Comparison of ENCODE assay signal across 15 cellular contexts in the genomic region with DNA sequence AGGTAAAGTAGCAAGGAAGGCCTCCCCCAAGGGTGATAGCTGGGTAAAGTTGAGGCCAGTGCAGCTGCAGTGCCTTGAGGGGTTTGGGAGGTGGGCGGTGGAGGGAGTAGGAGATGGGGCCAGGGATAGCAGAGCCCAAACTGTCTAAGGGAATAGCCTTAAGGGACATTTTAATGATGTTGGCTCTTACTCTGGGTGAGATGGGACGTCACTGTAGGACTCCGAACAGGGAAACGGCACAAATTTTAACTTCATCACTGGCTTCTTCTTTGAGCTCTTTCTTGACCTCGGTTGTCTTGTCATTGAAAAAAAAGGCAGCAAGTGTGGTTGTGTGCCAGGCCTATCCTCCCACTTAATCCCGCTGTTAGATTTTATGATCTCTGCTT.
DNase-seq lines count a peak whose midpoint lies in the region; ATAC-seq and TF ChIP-seq lines count a peak whose summit lies in the region.
"Had no signal": no experiment of that assay in that cellular context is flagged by ENCODE, and none has a peak within 500 bp of the region (broad histone marks: within the 10 kb centered on the region; RNA-seq: fewer than 3 reads in every experiment).

No MANE protein-coding gene starts in this region.

- H3K36me3 ChIP-seq in mammary epithelial cell (ENCODE audit: insufficient read depth, low read length) (no peaks in the 10 kb centered on the region), PC-9 (ENCODE audit: low read depth) (no peaks in the 10 kb centered on the region), left lung (no peaks in the 10 kb centered on the region), psoas muscle (ENCODE audit: insufficient read depth in 1 of 2, low read depth in 1 of 2) (no peaks in the 10 kb centered on the region)
- H3K36me3 ChIP-seq: BLaER1 had no signal

- H3K4me3 Mint-ChIP-seq in MCF 10A (ENCODE audit: unreplicated experiment), result no peak overlapping the region
- peak overlapping the region; percentile 9 for H3K4me3 Mint-ChIP-seq in osteocyte (ENCODE audit: unreplicated experiment)
- H3K4me3 Mint-ChIP-seq: CD8-positive, alpha-beta memory T cell; IgD-negative memory B cell had no signal

- H3K27me3 Mint-ChIP-seq in MCF 10A (ENCODE audit: insufficient read depth, unreplicated experiment) (no peaks in the 10 kb centered on the region), osteocyte (ENCODE audit: unreplicated experiment) (no peaks in the 10 kb centered on the region)

- H3K9me3 ChIP-seq in mammary epithelial cell (replicated peaks; ENCODE audit: insufficient read depth, low read length) (no peaks in the 10 kb centered on the region), PC-9 (ENCODE audit: insufficient read depth, low read depth) (peaks cover 3% of the 10 kb centered on the region; the same call in 1 of the 2 replicates), left lung (no peaks in the 10 kb centered on the region), psoas muscle (no peaks in the 10 kb centered on the region)
- H3K9me3 ChIP-seq: BLaER1, Caco-2 had no signal

- no peak overlapping the region for H3K4me2 ChIP-seq in mammary epithelial cell (ENCODE audit: insufficient read depth, low read depth, low read length)
- peak overlapping the region; percentile 54; the same call in 1 of the 2 replicates for H3K4me2 ChIP-seq in PC-9
- H3K4me2 ChIP-seq: BLaER1 had no signal

- H3K27ac ChIP-seq in mammary epithelial cell (ENCODE audit: insufficient read depth, low read depth, low read length) (no peak overlapping the region), PC-9 (peak overlapping the region; percentile 51; the same call in 1 of the 2 replicates), left lung (no peak overlapping the region), psoas muscle (no peak overlapping the region)
- H3K27ac ChIP-seq: 22Rv1, BLaER1 had no signal

- CTCF ChIA-PET in mammary epithelial cell (lab: Charles Lee; ENCODE audit: low non-redundant PET) (interaction anchor here (0.7 to 1.5 kb wide), 3 partner anchors 50 to 417 kb away, joined by 3 to 7 read pairs (median 3); no protein-coding TSS in a partner anchor), MCF 10A (lab: Yijun Ruan, JAX) (interaction anchor here (0.6 to 6.3 kb wide), 20 partner anchors 11 to 416 kb away, joined by 3 to 90 read pairs (median 4); no protein-coding TSS in a partner anchor), PC-9 (lab: Charles Lee) (interaction anchor here (0.5 to 3.4 kb wide), 5 partner anchors 9 to 154 kb away, joined by 3 to 31 read pairs (median 5); no protein-coding TSS in a partner anchor)

- POLR2A ChIA-PET in MCF 10A (lab: Yijun Ruan, JAX) (interaction anchor here (0.6 to 2.8 kb wide), 7 partner anchors 10 to 182 kb away, joined by 3 to 10 read pairs (median 3); no protein-coding TSS in a partner anchor), PC-9 (lab: Charles Lee; ENCODE audit: unreplicated experiment) (interaction anchor here (0.7 kb wide), 1 partner anchor 417 kb away, joined by 9 read pairs; no protein-coding TSS in a partner anchor)

- H3K9ac ChIP-seq in mammary epithelial cell (ENCODE audit: insufficient read depth, low read length), result no peak overlapping the region
- H3K9ac ChIP-seq: BLaER1 had no signal

- H3K36me3 Mint-ChIP-seq in MCF 10A (ENCODE audit: insufficient read depth, unreplicated experiment) (no peaks in the 10 kb centered on the region), osteocyte (ENCODE audit: unreplicated experiment) (no peaks in the 10 kb centered on the region)
- H3K36me3 Mint-ChIP-seq: CD8-positive, alpha-beta memory T cell; IgD-negative memory B cell had no signal

- intact Hi-C loops in mammary epithelial cell (cut with micrococcal nuclease) (no loop called here), MCF 10A (cut with micrococcal nuclease) (loop anchor here (2.0 to 5.0 kb wide), 2 partner anchors 128 to 234 kb away; no protein-coding TSS in a partner anchor), PC-9 (cut with micrococcal nuclease; ENCODE audit: unreplicated experiment) (loop anchor here (2.0 to 5.0 kb wide), 3 partner anchors 39 to 294 kb away; no protein-coding TSS in a partner anchor), left lung (cut with DNase I) (loop anchor here in 1 of 2 donors (10.0 kb wide), 1 partner anchor 64 kb away; no protein-coding TSS in a partner anchor), psoas muscle (cut with DNase I) (loop anchor here in 1 of 2 donors (2.0 kb wide), 1 partner anchor 50 kb away; no protein-coding TSS in a partner anchor)

- H3K79me2 ChIP-seq in mammary epithelial cell (ENCODE audit: insufficient read depth, low read length) (no peaks in the 10 kb centered on the region), PC-9 (ENCODE audit: low read depth) (no peaks in the 10 kb centered on the region)

- no peaks in the 10 kb centered on the region for H3K9me2 ChIP-seq in PC-9 (ENCODE audit: insufficient read depth)

- no peak for DNase-seq in mammary epithelial cell
- no peak for DNase-seq in MCF 10A (ENCODE audit: unreplicated experiment)
- DNase-seq in PC-9, result no peak
- no peak for DNase-seq in osteocyte (ENCODE audit: extremely low spot score, unreplicated experiment)
- DNase-seq in NOMO-1 treated with dmso at 0.1 percent for 144 hours (lab: John Stamatoyannopoulos, UW; ENCODE audit: unreplicated experiment), result no peak
- no peak for DNase-seq in left lung
- no peak for DNase-seq in psoas muscle
- DNase-seq: AML-193; Caco-2; CD8-positive, alpha-beta memory T cell; DMS53 had no signal

- H3K4me3 ChIP-seq in mammary epithelial cell (replicated peaks in 1 of 3; ENCODE audit: insufficient read depth in 1 of 3, low read depth in 2 of 3, low read length in 3 of 3) (no peak overlapping the region), PC-9 (no peak overlapping the region), left lung (no peak overlapping the region), psoas muscle (no peak overlapping the region)
- H3K4me3 ChIP-seq: BLaER1 had no signal

- no peaks in the 10 kb centered on the region for H3K27me3 ChIP-seq in mammary epithelial cell (ENCODE audit: insufficient read depth, low read length)
- H3K27me3 ChIP-seq in PC-9 (ENCODE audit: insufficient read depth, low read depth), result no peaks in the 10 kb centered on the region
- H3K27me3 ChIP-seq in left lung, result no peaks in the 10 kb centered on the region
- no peaks in the 10 kb centered on the region for H3K27me3 ChIP-seq in psoas muscle (ENCODE audit: insufficient read depth in 3 of 3, low read length in 2 of 3)
- H3K27me3 ChIP-seq: BLaER1 had no signal

- WGBS in mammary epithelial cell (ENCODE audit: low coverage, missing lambda C conversion rate), result 59% methylated on average over 6 of the region's 6 CpGs
- 65 to 81% (median 81%) methylated on average over 6 of the region's 6 CpGs for WGBS in psoas muscle, 3 donors

- H3K9me3 Mint-ChIP-seq in MCF 10A (ENCODE audit: unreplicated experiment), result no peaks in the 10 kb centered on the region
- no peaks in the 10 kb centered on the region for H3K9me3 Mint-ChIP-seq in osteocyte (ENCODE audit: unreplicated experiment)

- no peak for ATAC-seq in left lung
- ATAC-seq in HG03439 (IDR thresholded peaks at IDR 0.05; ENCODE audit: unreplicated experiment), result no peak
- no peak for ATAC-seq in psoas muscle

- TF ChIP-seq CTCF in mammary epithelial cell (conservative IDR thresholded peaks at IDR 0.05 in 1 of 2, IDR thresholded peaks at IDR 0.05 in 1 of 2; ENCODE audit: extremely low read depth in 1 of 2, insufficient read depth in 1 of 2, low read depth in 1 of 2, low read length in 2 of 2) (no peak), MCF 10A (IDR thresholded peaks at IDR 0.05; ENCODE audit: unreplicated experiment) (no peak), PC-9 (conservative IDR thresholded peaks at IDR 0.05) (no peak), osteocyte (IDR thresholded peaks at IDR 0.05) (no peak), left lung (IDR thresholded peaks at IDR 0.05) (no peak), psoas muscle (IDR thresholded peaks at IDR 0.05) (no peak)

- H4K20me1 ChIP-seq in mammary epithelial cell (ENCODE audit: insufficient read depth, low read length), result no peaks in the 10 kb centered on the region
- H4K20me1 ChIP-seq in PC-9 (ENCODE audit: insufficient read depth), result no peaks in the 10 kb centered on the region
- H4K20me1 ChIP-seq: BLaER1 had no signal

- dilution Hi-C loops in mammary epithelial cell (cut with HindIII; ENCODE audit: low sequenced_read_pairs), result no loop called here

- peaks cover 20% of the 10 kb centered on the region; the same call in 1 of the 2 replicates for H3F3A ChIP-seq in PC-9 (ENCODE audit: insufficient read depth, low read depth)

- peaks cover 23% of the 10 kb centered on the region for H3K4me1 Mint-ChIP-seq in MCF 10A (ENCODE audit: insufficient read depth, unreplicated experiment)
- peaks cover 78% of the 10 kb centered on the region for H3K4me1 Mint-ChIP-seq in osteocyte (ENCODE audit: unreplicated experiment)
- H3K4me1 Mint-ChIP-seq: CD8-positive, alpha-beta memory T cell; IgD-negative memory B cell had no signal

- no peak overlapping the region for H3K27ac Mint-ChIP-seq in MCF 10A (ENCODE audit: low read depth, unreplicated experiment)
- peak overlapping the region; percentile 85 for H3K27ac Mint-ChIP-seq in osteocyte (ENCODE audit: unreplicated experiment)
- H3K27ac Mint-ChIP-seq: CD8-positive, alpha-beta memory T cell; IgD-negative memory B cell had no signal

- H2AFZ ChIP-seq in mammary epithelial cell (ENCODE audit: low read depth, low read length) (peak overlapping the region; percentile 33), PC-9 (no peak overlapping the region)

- in situ Hi-C loops in mammary epithelial cell (cut with MboI; ENCODE audit: low sequenced_read_pairs in 2 of 2), result loop anchor here in 1 of 2 donors (5.0 kb wide), 1 partner anchor 51 kb away; no protein-coding TSS in a partner anchor

- H3K4me1 ChIP-seq in mammary epithelial cell (ENCODE audit: insufficient read depth, low read length) (peaks cover 17% of the 10 kb centered on the region), PC-9 (replicated peaks; ENCODE audit: insufficient read depth) (peaks cover 48% of the 10 kb centered on the region), left lung (peaks cover 0 to 10% of the 10 kb centered on the region in 2 donors), psoas muscle (no peaks in the 10 kb centered on the region)
- H3K4me1 ChIP-seq: Caco-2 had no signal

- BruUV-seq in mammary epithelial cell (replicated peaks; lab: Mats Ljungman, UMichigan), result no TSS peak
- no TSS peak for BruUV-seq in MCF 10A (replicated peaks; lab: Mats Ljungman, UMichigan)
- no TSS peak for BruUV-seq in PC-9 (replicated peaks; lab: Mats Ljungman, UMichigan)
